1 cellular context compared by ENCODE assay signal in genomic region chr16:51140112-51140511, GRCh38.
TF ChIP-seq lines count a peak whose summit lies in the region.

No MANE protein-coding gene starts in this region.

TF ChIP-seq in HepG2, 621 proteins besides CTCF, POLR2A, EP300 and RAD21 (continued from another document):
- TF ChIP-seq, protein P1, sequence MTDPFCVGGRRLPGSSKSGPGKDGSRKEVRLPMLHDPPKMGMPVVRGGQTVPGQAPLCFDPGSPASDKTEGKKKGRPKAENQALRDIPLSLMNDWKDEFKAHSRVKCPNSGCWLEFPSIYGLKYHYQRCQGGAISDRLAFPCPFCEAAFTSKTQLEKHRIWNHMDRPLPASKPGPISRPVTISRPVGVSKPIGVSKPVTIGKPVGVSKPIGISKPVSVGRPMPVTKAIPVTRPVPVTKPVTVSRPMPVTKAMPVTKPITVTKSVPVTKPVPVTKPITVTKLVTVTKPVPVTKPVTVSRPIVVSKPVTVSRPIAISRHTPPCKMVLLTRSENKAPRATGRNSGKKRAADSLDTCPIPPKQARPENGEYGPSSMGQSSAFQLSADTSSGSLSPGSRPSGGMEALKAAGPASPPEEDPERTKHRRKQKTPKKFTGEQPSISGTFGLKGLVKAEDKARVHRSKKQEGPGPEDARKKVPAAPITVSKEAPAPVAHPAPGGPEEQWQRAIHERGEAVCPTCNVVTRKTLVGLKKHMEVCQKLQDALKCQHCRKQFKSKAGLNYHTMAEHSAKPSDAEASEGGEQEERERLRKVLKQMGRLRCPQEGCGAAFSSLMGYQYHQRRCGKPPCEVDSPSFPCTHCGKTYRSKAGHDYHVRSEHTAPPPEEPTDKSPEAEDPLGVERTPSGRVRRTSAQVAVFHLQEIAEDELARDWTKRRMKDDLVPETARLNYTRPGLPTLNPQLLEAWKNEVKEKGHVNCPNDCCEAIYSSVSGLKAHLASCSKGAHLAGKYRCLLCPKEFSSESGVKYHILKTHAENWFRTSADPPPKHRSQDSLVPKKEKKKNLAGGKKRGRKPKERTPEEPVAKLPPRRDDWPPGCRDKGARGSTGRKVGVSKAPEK (CRISPR knock-in tag; IDR thresholded peaks at IDR 0.05; ENCODE audit: borderline replicate concordance) = no peak
- TF ChIP-seq DNMT3B (CRISPR knock-in tag; conservative IDR thresholded peaks at IDR 0.05) (no peak), ZC3H13 (CRISPR knock-in tag; IDR thresholded peaks at IDR 0.05) (no peak), HNRNPL (IDR thresholded peaks at IDR 0.05; ENCODE audit: low read depth, low read length) (peak; percentile 74; the same call in 1 of the 2 replicates), ZNF572 (CRISPR knock-in tag; IDR thresholded peaks at IDR 0.05) (no peak), ZNF512 (CRISPR knock-in tag; IDR thresholded peaks at IDR 0.05) (no peak), RARA (CRISPR knock-in tag; IDR thresholded peaks at IDR 0.05) (no peak), MTF1 (CRISPR knock-in tag; IDR thresholded peaks at IDR 0.05) (no peak), ZNF878 (CRISPR knock-in tag; IDR thresholded peaks at IDR 0.05) (no peak), ZNF616 (CRISPR knock-in tag; IDR thresholded peaks at IDR 0.05; ENCODE audit: low read depth) (no peak), GABPA (IDR thresholded peaks at IDR 0.05; ENCODE audit: low read depth, low read length) (no peak), GABPA (CRISPR knock-in tag; IDR thresholded peaks at IDR 0.05; ENCODE audit: low read depth) (no peak), BRCA1 (CRISPR knock-in tag; IDR thresholded peaks at IDR 0.05) (no peak), RBFOX2 (IDR thresholded peaks at IDR 0.05; ENCODE audit: low read depth, low read length) (0 out of 2 replicates have a peak, but pooled peaks have one; percentile 42), TEF (CRISPR knock-in tag; IDR thresholded peaks at IDR 0.05) (no peak), SMAD9 (CRISPR knock-in tag; IDR thresholded peaks at IDR 0.05) (no peak), YEATS2 (CRISPR knock-in tag; IDR thresholded peaks at IDR 0.05; ENCODE audit: borderline replicate concordance) (no peak), KDM2A (CRISPR knock-in tag; IDR thresholded peaks at IDR 0.05; ENCODE audit: borderline replicate concordance, low read depth) (no peak), ZSCAN30 (CRISPR knock-in tag; IDR thresholded peaks at IDR 0.05) (no peak)
